ENCODE assay signal across 1 cellular context in genomic region chr4:177728361-177729152, GRCh38.
TF ChIP-seq lines count a peak whose summit lies in the region.

No MANE protein-coding gene starts in this region.

TF ChIP-seq in HepG2, 621 proteins besides CTCF, POLR2A, EP300 and RAD21 (continued from another document):
- TF ChIP-seq ZNF407 (CRISPR knock-in tag; IDR thresholded peaks at IDR 0.05; ENCODE audit: not compliant biosample characterization) (no peak), LCORL (IDR thresholded peaks at IDR 0.05) (no peak), LCORL (CRISPR knock-in tag; IDR thresholded peaks at IDR 0.05) (no peak), HMG20A (CRISPR knock-in tag; IDR thresholded peaks at IDR 0.05; ENCODE audit: borderline replicate concordance) (no peak), CREB1 (IDR thresholded peaks at IDR 0.05) (peak; percentile 16; the same call in 1 of the 2 replicates), CREB1 (CRISPR knock-in tag; IDR thresholded peaks at IDR 0.05) (no peak), GATAD2A (CRISPR knock-in tag; IDR thresholded peaks at IDR 0.05) (no peak)
- TF ChIP-seq, protein P1, sequence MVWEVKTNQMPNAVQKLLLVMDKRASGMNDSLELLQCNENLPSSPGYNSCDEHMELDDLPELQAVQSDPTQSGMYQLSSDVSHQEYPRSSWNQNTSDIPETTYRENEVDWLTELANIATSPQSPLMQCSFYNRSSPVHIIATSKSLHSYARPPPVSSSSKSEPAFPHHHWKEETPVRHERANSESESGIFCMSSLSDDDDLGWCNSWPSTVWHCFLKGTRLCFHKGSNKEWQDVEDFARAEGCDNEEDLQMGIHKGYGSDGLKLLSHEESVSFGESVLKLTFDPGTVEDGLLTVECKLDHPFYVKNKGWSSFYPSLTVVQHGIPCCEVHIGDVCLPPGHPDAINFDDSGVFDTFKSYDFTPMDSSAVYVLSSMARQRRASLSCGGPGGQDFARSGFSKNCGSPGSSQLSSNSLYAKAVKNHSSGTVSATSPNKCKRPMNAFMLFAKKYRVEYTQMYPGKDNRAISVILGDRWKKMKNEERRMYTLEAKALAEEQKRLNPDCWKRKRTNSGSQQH (CRISPR knock-in tag; IDR thresholded peaks at IDR 0.05; ENCODE audit: low read depth), result no peak
TF ChIP-seq in HepG2: peak in this region for 9.
